In the genomic region with DNA sequence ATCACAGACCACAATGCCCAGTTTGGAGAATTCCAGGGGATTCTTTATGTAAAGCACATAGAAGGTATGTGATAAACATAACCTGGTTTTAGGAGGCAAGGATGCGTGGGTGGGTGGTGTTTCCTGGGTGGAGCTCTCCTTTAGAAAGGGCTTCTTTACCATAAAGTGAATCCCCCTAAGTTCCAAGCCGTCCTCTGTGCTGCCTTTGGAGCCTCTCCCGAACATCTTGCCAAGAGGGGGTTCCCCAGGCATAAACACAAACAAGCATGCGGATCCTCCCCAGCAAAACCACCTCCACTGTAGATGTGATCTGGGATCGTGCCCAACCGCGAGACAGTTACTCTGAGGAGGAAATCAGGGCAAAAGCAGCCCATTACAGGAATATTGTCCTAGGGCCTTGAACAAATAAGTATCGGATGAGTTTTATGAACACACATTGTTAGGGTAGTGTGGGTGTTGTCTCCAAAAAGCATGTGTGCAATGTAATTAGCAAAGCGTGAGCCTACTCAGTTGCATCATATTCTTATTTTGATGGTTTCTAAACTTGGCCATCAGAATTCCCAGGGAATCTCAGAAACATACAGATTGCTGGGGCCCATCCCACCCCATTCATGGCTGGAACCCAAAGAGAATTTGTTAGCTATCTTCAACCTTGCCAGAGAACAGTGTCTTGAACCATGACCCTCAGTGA, we compare ENCODE assay signal across 18 cellular contexts. TPM values are rescaled to one million over a fixed set of nuclear protein-coding genes. Genes with fewer than 3 reads are reported as not detected.
A peak's percentile ranks its signal among the peaks of the same experiment; 100 is the strongest.
DNase-seq lines count a peak whose midpoint lies in the region; ATAC-seq and TF ChIP-seq lines count a peak whose summit lies in the region.
"Had no signal": no experiment of that assay in that cellular context is flagged by ENCODE, and none has a peak within 500 bp of the region (broad histone marks: within the 10 kb centered on the region; RNA-seq: fewer than 3 reads in every experiment).

No MANE protein-coding gene starts in this region.

- intact Hi-C loops in PC-3 (cut with micrococcal nuclease), result loop anchor here (5.0 kb wide), 1 partner anchor 43 kb away; no protein-coding TSS in a partner anchor
- intact Hi-C loops in sciatic nerve (cut with DNase I), result no loop called here

- in situ Hi-C loops in GM13977 (cut with MboI; ENCODE audit: low pct_unique_long_range_greater_than_20kb, low sequenced_read_pairs, unreplicated experiment), result no loop called here

- H3K4me2 ChIP-seq in PC-3 (ENCODE audit: low read length), result no peak overlapping the region

- 0 out of 2 replicates have a peak, but pooled peaks cover 1% of the 10 kb centered on the region for H3K36me3 ChIP-seq in BJ (ENCODE audit: control insufficient read depth, insufficient read depth, low read length)
- H3K36me3 ChIP-seq in PC-3 (ENCODE audit: low read depth, low read length), result no peaks in the 10 kb centered on the region
- peaks cover 0 to 17% of the 10 kb centered on the region in 2 donors for H3K36me3 ChIP-seq in gastroesophageal sphincter

- H3K27ac ChIP-seq in PC-3 (ENCODE audit: low read length) (no peak overlapping the region), gastroesophageal sphincter (peak overlapping the region in 3 of 4 donors; percentile 29 to 38 (median 30))
- H3K27ac ChIP-seq: HL-60, SK-N-MC had no signal

- TSS peak; percentile 14 for BruUV-seq in PC-3 (replicated peaks; lab: Mats Ljungman, UMichigan)

- H3K9me2 ChIP-seq in PC-3 (replicated peaks; ENCODE audit: low read length), result no peaks in the 10 kb centered on the region

- no peak for ATAC-seq in PC-3
- peak; percentile 67 for ATAC-seq in gastroesophageal sphincter
- peak; percentile 84 for ATAC-seq in sciatic nerve
- no peak for ATAC-seq in HG03520 (IDR thresholded peaks at IDR 0.05; ENCODE audit: unreplicated experiment)
- ATAC-seq: activated CD4-positive, alpha-beta T cell treated with anti-CD3 and anti-CD28 coated beads for 36 hours had no signal

- H3K27me3 ChIP-seq in BJ (ENCODE audit: control insufficient read depth, insufficient read depth, low read length) (no peaks in the 10 kb centered on the region), PC-3 (ENCODE audit: low read length) (no peaks in the 10 kb centered on the region), gastroesophageal sphincter (no peaks in the 10 kb centered on the region)
- H3K27me3 ChIP-seq: stomach had no signal

- H3K4me3 ChIP-seq in BJ (ENCODE audit: low read depth, low read length) (no peak overlapping the region), PC-3 (ENCODE audit: low read length) (no peak overlapping the region), gastroesophageal sphincter (no peak overlapping the region)
- H3K4me3 ChIP-seq: SK-N-MC, stomach had no signal

- H3K9me3 ChIP-seq in PC-3 (ENCODE audit: low read length) (no peaks in the 10 kb centered on the region), gastroesophageal sphincter (no peaks in the 10 kb centered on the region)
- H3K9me3 ChIP-seq: stomach had no signal

- TF ChIP-seq POLR2A in gastroesophageal sphincter (IDR thresholded peaks at IDR 0.05), result no peak

- H4K20me1 ChIP-seq in PC-3 (ENCODE audit: low read length), result no peaks in the 10 kb centered on the region

- 69 to 72% methylated on average over 3 to 6 of the region's 9 CpGs for WGBS in gastroesophageal sphincter (ENCODE audit: low coverage in 1 of 2), 2 donors

- no peaks in the 10 kb centered on the region for H3K79me2 ChIP-seq in PC-3 (ENCODE audit: low read length)

- TF ChIP-seq CTCF in BJ (IDR thresholded peaks at IDR 0.05; ENCODE audit: insufficient read depth, low read depth, low read length), result no peak
- TF ChIP-seq CTCF in PC-3 (conservative IDR thresholded peaks at IDR 0.05; ENCODE audit: low read depth, low read length), result no peak
- TF ChIP-seq CTCF in gastroesophageal sphincter (IDR thresholded peaks at IDR 0.05), result no peak
- TF ChIP-seq CTCF in GM13977 (IDR thresholded peaks at IDR 0.05; ENCODE audit: extremely low read depth, insufficient read depth, missing control alignments), result no peak

- H3K4me1 ChIP-seq in PC-3 (ENCODE audit: insufficient read depth, low read length) (no peaks in the 10 kb centered on the region), gastroesophageal sphincter (peaks cover 0 to 45% (median 7%) of the 10 kb centered on the region in 3 donors)

- CTCF ChIA-PET in BJ (lab: Yijun Ruan, JAX) (interaction anchor here (1.3 kb wide), 1 partner anchor 115 kb away, joined by 4 read pairs; no protein-coding TSS in a partner anchor), PC-3 (lab: Charles Lee) (no interaction called here)

- H3K9ac ChIP-seq in PC-3 (ENCODE audit: low read length), result no peak overlapping the region

- DNase-seq in BJ (ENCODE audit: low read depth), result peak; percentile 19
- DNase-seq in PC-3, result no peak
- DNase-seq in sciatic nerve (ENCODE audit: low spot score), result no peak
- DNase-seq in NCI-H1694 treated with DMSO at 0.1 percent for 48 hours (lab: John Stamatoyannopoulos, UW), result no peak
- DNase-seq in GM13977 (ENCODE audit: low spot score), result no peak
- DNase-seq: activated CD4-positive, alpha-beta T cell treated with anti-CD3 and anti-CD28 coated beads for 36 hours; activated CD8-positive, alpha-beta memory T cell treated with anti-CD3 and anti-CD28 coated beads, Interleukin-2, amount 50 U/mL, for 48 hours; cortex of kidney; GOT3; KG1; NCI-H1048; NCI-H2081 treated with DMSO at 0.1 percent for 48 hours; NCI-H524 treated with DMSO at 0.1 percent for 48 hours; stomach had no signal

- POLR2A ChIA-PET in BJ (lab: Charles Lee) (no interaction called here), PC-3 (lab: Charles Lee; ENCODE audit: unreplicated experiment) (no interaction called here)

- no peaks in the 10 kb centered on the region for H3F3A ChIP-seq in PC-3 (ENCODE audit: low read length, unreplicated experiment)

- H2AFZ ChIP-seq in PC-3 (ENCODE audit: low read length), result no peak overlapping the region

- TF ChIP-seq EP300 in gastroesophageal sphincter (IDR thresholded peaks at IDR 0.05), result no peak

RNA-seq across cellular contexts. Expression of a gene that starts 48.8 kb away (rescaled TPM):
- polyA plus RNA-seq in BJ (2011; rRNA removed), result 416 and 532 TPM in 2 replicates
- 691 and 787 TPM in 2 replicates for polyA minus RNA-seq in BJ (2011; rRNA and poly(A)+ RNA removed)
- total RNA-seq in PC-3 (2014; rRNA removed) (159 and 179 TPM in 2 replicates), gastroesophageal sphincter (100 to 1,000 TPM; 277 to 473 (median 342) TPM), sciatic nerve (194 TPM)

Comparison
In these comparisons a context has a peak if more than half of its experiments do, and no peak if none do; other contexts are left out.
1. ATAC-seq: peak in gastroesophageal sphincter (single experiment) and sciatic nerve (single experiment); none in PC-3 (single experiment) and HG03520 (single experiment).